Comparison of ENCODE assay signal across 1 cellular context in genomic region chrX:133897593-133898163, GRCh38.
TF ChIP-seq lines count a peak whose summit lies in the region.

No MANE protein-coding gene starts in this region.

TF ChIP-seq in HEK293, 187 proteins besides CTCF, POLR2A, EP300 and RAD21 (continued from another document):
- no peak for TF ChIP-seq ZNF639 (tag by site-specific recombination; IDR thresholded peaks at IDR 0.05)
- TF ChIP-seq ZNF830 (tag by site-specific recombination; IDR thresholded peaks at IDR 0.05; ENCODE audit: low read depth) = no peak
- TF ChIP-seq ZNF362 (tag by site-specific recombination; IDR thresholded peaks at IDR 0.05) = no peak
- TF ChIP-seq KLF10 (tag by site-specific recombination; IDR thresholded peaks at IDR 0.05) = peak; percentile 41; the same call in 1 of the 2 replicates
- peak; percentile 41; the same call in 1 of the 2 replicates for TF ChIP-seq YY1 (tag by site-specific recombination; IDR thresholded peaks at IDR 0.05)
- 0 out of 2 replicates have a peak, but pooled peaks have one; percentile 30 for TF ChIP-seq ZNF398 (tag by site-specific recombination; IDR thresholded peaks at IDR 0.05)
- peak; percentile 93; the same call in 1 of the 2 replicates for TF ChIP-seq OSR2 (tag by site-specific recombination; IDR thresholded peaks at IDR 0.05)
- TF ChIP-seq SP7 (tag by site-specific recombination; IDR thresholded peaks at IDR 0.05) = peak; percentile 78
- 0 out of 2 replicates have a peak, but pooled peaks have one; percentile 34 for TF ChIP-seq ZNF2 (tag by site-specific recombination; IDR thresholded peaks at IDR 0.05)
- TF ChIP-seq ZBTB17 (tag by site-specific recombination; IDR thresholded peaks at IDR 0.05) = no peak; the same call in 1 of the 2 replicates
- TF ChIP-seq FEZF1 (tag by site-specific recombination; IDR thresholded peaks at IDR 0.05) = peak; percentile 94
- TF ChIP-seq GLIS2 (tag by site-specific recombination; IDR thresholded peaks at IDR 0.05) = peak; percentile 51; the same call in 1 of the 2 replicates
- peak; percentile 85 for TF ChIP-seq ZNF843 (tag by site-specific recombination; IDR thresholded peaks at IDR 0.05)
- no peak for TF ChIP-seq PBX3 (CRISPR knock-in tag; IDR thresholded peaks at IDR 0.05)
- TF ChIP-seq ZFP37 (tag by site-specific recombination; IDR thresholded peaks at IDR 0.05) = no peak
- TF ChIP-seq ZNF10 (tag by site-specific recombination; IDR thresholded peaks at IDR 0.05) = peak; percentile 55; the same call in 1 of the 2 replicates
- TF ChIP-seq ZNF121 (tag by site-specific recombination; IDR thresholded peaks at IDR 0.05) = no peak
- no peak for TF ChIP-seq ZNF280D (tag by site-specific recombination; IDR thresholded peaks at IDR 0.05)
- TF ChIP-seq WT1 (tag by site-specific recombination; IDR thresholded peaks at IDR 0.05) = peak; percentile 98
- no peak for TF ChIP-seq ZNF610 (tag by site-specific recombination; IDR thresholded peaks at IDR 0.05; ENCODE audit: borderline replicate concordance)
- TF ChIP-seq YY2 (tag by site-specific recombination; IDR thresholded peaks at IDR 0.05) = no peak
- peak; percentile 90 for TF ChIP-seq BCL6B (tag by site-specific recombination; IDR thresholded peaks at IDR 0.05)
- peak; percentile 62; the same call in 1 of the 2 replicates for TF ChIP-seq ZNF18 (tag by site-specific recombination; IDR thresholded peaks at IDR 0.05)
- peak; percentile 63; the same call in 1 of the 2 replicates for TF ChIP-seq ZSCAN30 (tag by site-specific recombination; IDR thresholded peaks at IDR 0.05)
- 0 out of 2 replicates have a peak, but pooled peaks have one; percentile 8 for TF ChIP-seq ZNF341 (tag by site-specific recombination; IDR thresholded peaks at IDR 0.05; ENCODE audit: low read depth)
- 0 out of 2 replicates have a peak, but pooled peaks have one; percentile 36 for TF ChIP-seq ZNF518A (tag by site-specific recombination; conservative IDR thresholded peaks at IDR 0.05; ENCODE audit: low read depth)
- TF ChIP-seq ZNF473 (tag by site-specific recombination; IDR thresholded peaks at IDR 0.05) = no peak
- no peak for TF ChIP-seq ZNF221 (tag by site-specific recombination; IDR thresholded peaks at IDR 0.05; ENCODE audit: borderline replicate concordance)
- no peak for TF ChIP-seq ZNF677 (tag by site-specific recombination; IDR thresholded peaks at IDR 0.05)
